In the genomic region with DNA sequence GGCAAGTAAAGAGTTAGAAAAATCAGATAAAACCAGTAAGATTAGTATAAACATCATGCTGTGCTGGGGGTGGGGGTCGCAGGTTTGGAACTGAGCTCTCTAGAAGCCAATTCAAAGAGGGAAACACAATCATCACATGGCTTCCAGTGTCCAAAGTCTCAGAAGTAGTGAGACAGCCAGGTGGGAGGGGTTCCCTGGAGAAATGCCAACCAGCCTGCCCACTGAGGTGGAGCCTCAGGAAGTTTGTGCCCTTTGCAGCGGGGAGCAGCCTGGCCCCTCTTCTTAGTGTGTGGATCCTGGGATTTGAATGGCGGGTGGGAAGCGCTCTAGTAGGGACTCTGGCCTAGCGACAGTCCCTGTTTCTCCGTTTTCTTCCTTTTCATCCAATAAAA, we compare ENCODE assay signal across 1 cellular context.
TF ChIP-seq lines count a peak whose summit lies in the region.

No MANE protein-coding gene starts in this region.

TF ChIP-seq in GM23338, 12 proteins besides CTCF, POLR2A, EP300 and RAD21 (continued from another document):
- TF ChIP-seq, protein P1, sequence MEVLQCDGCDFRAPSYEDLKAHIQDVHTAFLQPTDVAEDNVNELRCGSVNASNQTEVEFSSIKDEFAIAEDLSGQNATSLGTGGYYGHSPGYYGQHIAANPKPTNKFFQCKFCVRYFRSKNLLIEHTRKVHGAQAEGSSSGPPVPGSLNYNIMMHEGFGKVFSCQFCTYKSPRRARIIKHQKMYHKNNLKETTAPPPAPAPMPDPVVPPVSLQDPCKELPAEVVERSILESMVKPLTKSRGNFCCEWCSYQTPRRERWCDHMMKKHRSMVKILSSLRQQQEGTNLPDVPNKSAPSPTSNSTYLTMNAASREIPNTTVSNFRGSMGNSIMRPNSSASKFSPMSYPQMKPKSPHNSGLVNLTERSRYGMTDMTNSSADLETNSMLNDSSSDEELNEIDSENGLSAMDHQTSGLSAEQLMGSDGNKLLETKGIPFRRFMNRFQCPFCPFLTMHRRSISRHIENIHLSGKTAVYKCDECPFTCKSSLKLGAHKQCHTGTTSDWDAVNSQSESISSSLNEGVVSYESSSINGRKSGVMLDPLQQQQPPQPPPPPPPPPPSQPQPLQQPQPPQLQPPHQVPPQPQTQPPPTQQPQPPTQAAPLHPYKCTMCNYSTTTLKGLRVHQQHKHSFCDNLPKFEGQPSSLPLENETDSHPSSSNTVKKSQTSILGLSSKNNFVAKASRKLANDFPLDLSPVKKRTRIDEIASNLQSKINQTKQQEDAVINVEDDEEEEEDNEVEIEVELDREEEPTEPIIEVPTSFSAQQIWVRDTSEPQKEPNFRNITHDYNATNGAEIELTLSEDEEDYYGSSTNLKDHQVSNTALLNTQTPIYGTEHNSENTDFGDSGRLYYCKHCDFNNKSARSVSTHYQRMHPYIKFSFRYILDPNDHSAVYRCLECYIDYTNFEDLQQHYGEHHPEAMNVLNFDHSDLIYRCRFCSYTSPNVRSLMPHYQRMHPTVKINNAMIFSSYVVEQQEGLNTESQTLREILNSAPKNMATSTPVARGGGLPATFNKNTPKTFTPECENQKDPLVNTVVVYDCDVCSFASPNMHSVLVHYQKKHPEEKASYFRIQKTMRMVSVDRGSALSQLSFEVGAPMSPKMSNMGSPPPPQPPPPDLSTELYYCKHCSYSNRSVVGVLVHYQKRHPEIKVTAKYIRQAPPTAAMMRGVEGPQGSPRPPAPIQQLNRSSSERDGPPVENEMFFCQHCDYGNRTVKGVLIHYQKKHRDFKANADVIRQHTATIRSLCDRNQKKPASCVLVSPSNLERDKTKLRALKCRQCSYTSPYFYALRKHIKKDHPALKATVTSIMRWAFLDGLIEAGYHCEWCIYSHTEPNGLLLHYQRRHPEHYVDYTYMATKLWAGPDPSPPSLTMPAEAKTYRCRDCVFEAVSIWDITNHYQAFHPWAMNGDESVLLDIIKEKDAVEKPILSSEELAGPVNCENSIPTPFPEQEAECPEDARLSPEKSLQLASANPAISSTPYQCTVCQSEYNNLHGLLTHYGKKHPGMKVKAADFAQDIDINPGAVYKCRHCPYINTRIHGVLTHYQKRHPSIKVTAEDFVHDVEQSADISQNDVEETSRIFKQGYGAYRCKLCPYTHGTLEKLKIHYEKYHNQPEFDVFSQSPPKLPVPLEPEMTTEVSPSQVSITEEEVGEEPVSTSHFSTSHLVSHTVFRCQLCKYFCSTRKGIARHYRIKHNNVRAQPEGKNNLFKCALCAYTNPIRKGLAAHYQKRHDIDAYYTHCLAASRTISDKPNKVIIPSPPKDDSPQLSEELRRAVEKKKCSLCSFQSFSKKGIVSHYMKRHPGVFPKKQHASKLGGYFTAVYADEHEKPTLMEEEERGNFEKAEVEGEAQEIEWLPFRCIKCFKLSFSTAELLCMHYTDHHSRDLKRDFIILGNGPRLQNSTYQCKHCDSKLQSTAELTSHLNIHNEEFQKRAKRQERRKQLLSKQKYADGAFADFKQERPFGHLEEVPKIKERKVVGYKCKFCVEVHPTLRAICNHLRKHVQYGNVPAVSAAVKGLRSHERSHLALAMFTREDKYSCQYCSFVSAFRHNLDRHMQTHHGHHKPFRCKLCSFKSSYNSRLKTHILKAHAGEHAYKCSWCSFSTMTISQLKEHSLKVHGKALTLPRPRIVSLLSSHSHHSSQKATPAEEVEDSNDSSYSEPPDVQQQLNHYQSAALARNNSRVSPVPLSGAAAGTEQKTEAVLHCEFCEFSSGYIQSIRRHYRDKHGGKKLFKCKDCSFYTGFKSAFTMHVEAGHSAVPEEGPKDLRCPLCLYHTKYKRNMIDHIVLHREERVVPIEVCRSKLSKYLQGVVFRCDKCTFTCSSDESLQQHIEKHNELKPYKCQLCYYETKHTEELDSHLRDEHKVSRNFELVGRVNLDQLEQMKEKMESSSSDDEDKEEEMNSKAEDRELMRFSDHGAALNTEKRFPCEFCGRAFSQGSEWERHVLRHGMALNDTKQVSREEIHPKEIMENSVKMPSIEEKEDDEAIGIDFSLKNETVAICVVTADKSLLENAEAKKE (CRISPR knock-in tag; IDR thresholded peaks at IDR 0.05) = no peak
- TF ChIP-seq ZNF331 (CRISPR knock-in tag; IDR thresholded peaks at IDR 0.05; ENCODE audit: low read depth) = no peak
- TF ChIP-seq NANOG (IDR thresholded peaks at IDR 0.05; ENCODE audit: borderline replicate concordance) = no peak
- TF ChIP-seq JUNB (IDR thresholded peaks at IDR 0.05; ENCODE audit: unreplicated experiment) = no peak
- no peak for TF ChIP-seq EZH2 (IDR thresholded peaks at IDR 0.05; ENCODE audit: low read depth, unreplicated experiment)
- TF ChIP-seq CREB1 (CRISPR knock-in tag; IDR thresholded peaks at IDR 0.05; ENCODE audit: low read depth) = no peak
- TF ChIP-seq, protein P2, sequence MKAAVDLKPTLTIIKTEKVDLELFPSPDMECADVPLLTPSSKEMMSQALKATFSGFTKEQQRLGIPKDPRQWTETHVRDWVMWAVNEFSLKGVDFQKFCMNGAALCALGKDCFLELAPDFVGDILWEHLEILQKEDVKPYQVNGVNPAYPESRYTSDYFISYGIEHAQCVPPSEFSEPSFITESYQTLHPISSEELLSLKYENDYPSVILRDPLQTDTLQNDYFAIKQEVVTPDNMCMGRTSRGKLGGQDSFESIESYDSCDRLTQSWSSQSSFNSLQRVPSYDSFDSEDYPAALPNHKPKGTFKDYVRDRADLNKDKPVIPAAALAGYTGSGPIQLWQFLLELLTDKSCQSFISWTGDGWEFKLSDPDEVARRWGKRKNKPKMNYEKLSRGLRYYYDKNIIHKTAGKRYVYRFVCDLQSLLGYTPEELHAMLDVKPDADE (IDR thresholded peaks at IDR 0.05) = no peak
